Comparison of ENCODE assay signal across 8 cellular contexts in genomic region chr9:12719431-12719830, GRCh38. TPM values are rescaled to one million over a fixed set of nuclear protein-coding genes. Genes with fewer than 3 reads are reported as not detected.
DNase-seq lines count a peak whose midpoint lies in the region; ATAC-seq, FAIRE-seq and TF ChIP-seq lines count a peak whose summit lies in the region.

No MANE protein-coding gene starts in this region.

- H3K9ac ChIP-seq in GM12878 (ENCODE audit: control insufficient read depth, insufficient read depth, low read length), result no peak overlapping the region

- no peak overlapping the region for H3K4me2 ChIP-seq in GM12878 (ENCODE audit: control insufficient read depth, insufficient read depth)

- H2AFZ ChIP-seq in GM12878 (ENCODE audit: control insufficient read depth, low read depth, low read length), result no peak overlapping the region

- 0 out of 3 replicates have a peak, but pooled peaks have one; percentile 35 for ATAC-seq in GM12878
- peak in 1 of 2 donors; percentile 65 for ATAC-seq in lower lobe of right lung
- ATAC-seq in GM19455 (IDR thresholded peaks at IDR 0.05; ENCODE audit: unreplicated experiment), result no peak
- no peak for ATAC-seq in HG02970 (IDR thresholded peaks at IDR 0.05; ENCODE audit: low FRiP score, unreplicated experiment)

- DNase-seq in DMS 273 (lab: John Stamatoyannopoulos, UW; ENCODE audit: unreplicated experiment) (peak; percentile 77), NCI-H1694 (lab: John Stamatoyannopoulos, UW) (peak; percentile 35), GM12878 (ENCODE audit: low read depth, low spot score) (no peak), lower lobe of right lung (no peak), retina (no peak), T1000 (lab: John Stamatoyannopoulos, UW) (no peak)

- SMC1A ChIA-PET in GM12878 (lab: Charles Lee; ENCODE audit: uncharacterized antibody, unreplicated experiment), result interaction anchor here (0.6 to 2.1 kb wide), 5 partner anchors 10 to 1008 kb away, joined by 3 to 12 read pairs (median 4); no protein-coding TSS in a partner anchor

- H4K20me1 ChIP-seq in GM12878 (ENCODE audit: control insufficient read depth, insufficient read depth), result no peaks in the 10 kb centered on the region

- POLR2A ChIA-PET in GM12878 (lab: Charles Lee), result no interaction called here

- H3K4me3 ChIP-seq in GM12878, result no peak overlapping the region
- no peak overlapping the region for H3K4me3 ChIP-seq in lower lobe of right lung

- RAD21 ChIA-PET in GM12878 (lab: Charles Lee; ENCODE audit: unreplicated experiment), result interaction anchor here (0.7 to 2.6 kb wide), 3 partner anchors 8 to 370 kb away, joined by 3 to 12 read pairs (median 3); no protein-coding TSS in a partner anchor

- H3K4me1 ChIP-seq in GM12878 (ENCODE audit: control insufficient read depth, insufficient read depth, low read length), result no peaks in the 10 kb centered on the region
- H3K4me1 ChIP-seq in lower lobe of right lung, result no peaks in the 10 kb centered on the region

- no peak for TF ChIP-seq EP300 in GM12878 (IDR thresholded peaks at IDR 0.05; ENCODE audit: borderline replicate concordance in 1 of 2, control insufficient read depth in 1 of 2, low read depth in 2 of 2, low read length in 2 of 2)

- TF ChIP-seq CTCF in GM12878 (IDR thresholded peaks at IDR 0.05 in 2 of 3, conservative IDR thresholded peaks at IDR 0.05 in 1 of 3; ENCODE audit: control insufficient read depth in 2 of 3, extremely low read depth in 1 of 3, insufficient read depth in 1 of 3, low read depth in 3 of 3, low read length in 3 of 3) (peak in 1 of 3 experiments; percentile 45; a peak in 1 of 6 replicates), lower lobe of right lung (IDR thresholded peaks at IDR 0.05) (peak; percentile 49)

- in situ Hi-C loops in GM12878 (cut with MboI), result no loop called here

- no TSS peak for BruUV-seq in GM12878 (replicated peaks; lab: Mats Ljungman, UMichigan)

- H3K27me3 ChIP-seq in GM12878 (replicated peaks in 1 of 2; ENCODE audit: control insufficient read depth in 2 of 2, insufficient read depth in 2 of 2, low read length in 1 of 2) (no peaks in the 10 kb centered on the region), lower lobe of right lung (ENCODE audit: low read depth) (no peaks in the 10 kb centered on the region)

- H3K9me3 ChIP-seq in GM12878 (replicated peaks; ENCODE audit: control insufficient read depth, insufficient read depth, low read length) (no peaks in the 10 kb centered on the region), lower lobe of right lung (no peaks in the 10 kb centered on the region)

- intact Hi-C loops in GM12878 (cut with micrococcal nuclease; ENCODE audit: unreplicated experiment), result no loop called here
- intact Hi-C loops in lower lobe of right lung (cut with DNase I), result loop anchor here (10.0 kb wide), 1 partner anchor 375 kb away; no protein-coding TSS in a partner anchor

- no peak overlapping the region for H3K27ac ChIP-seq in GM12878 (ENCODE audit: control insufficient read depth, insufficient read depth)
- H3K27ac ChIP-seq in lower lobe of right lung, result no peak overlapping the region

- CTCF ChIA-PET in GM12878 (lab: Yijun Ruan, JAX), result interaction anchor here (0.6 to 3.2 kb wide), 14 partner anchors 9 to 371 kb away, joined by 3 to 19 read pairs (median 6); no protein-coding TSS in a partner anchor

- WGBS in GM12878 (ENCODE audit: insufficient coverage, insufficient replicate concordance, low lambda C conversion rate, missing lambda C conversion rate), result 43% methylated on average over 1 of the region's 1 CpG

- no peaks in the 10 kb centered on the region for H3K79me2 ChIP-seq in GM12878 (ENCODE audit: control insufficient read depth, insufficient read depth, low read length)

- H3K36me3 ChIP-seq in GM12878 (ENCODE audit: control insufficient read depth in 2 of 2, insufficient read depth in 2 of 2, low read length in 1 of 2) (no peaks in the 10 kb centered on the region), lower lobe of right lung (no peaks in the 10 kb centered on the region)

- no peak for TF ChIP-seq POLR2A in GM12878 (IDR thresholded peaks at IDR 0.05; ENCODE audit: low read depth, low read length)

- TF ChIP-seq RAD21 in GM12878 (IDR thresholded peaks at IDR 0.05; ENCODE audit: insufficient read depth, low read depth, low read length), result peak; percentile 49

- FAIRE-seq in GM12878 (lab: Jason Lieb, UNC), result no peak

TF ChIP-seq in GM12878, 131 proteins besides CTCF, POLR2A, EP300 and RAD21:
- TF ChIP-seq RFX5 (IDR thresholded peaks at IDR 0.05; ENCODE audit: low read depth, low read length) (no peak), SMC3 (IDR thresholded peaks at IDR 0.05; ENCODE audit: borderline replicate concordance, low read length) (peak; percentile 30; the same call in 1 of the 2 replicates)

RNA-seq across cellular contexts. Expression of gene TYRP1, which starts 26.2 kb away (rescaled TPM):
- not detected in 2 replicates for total RNA-seq in GM12878 (2013; cell fraction: nucleolus; rRNA removed)
- total RNA-seq in GM12878 (2014; rRNA removed) (not detected in 2 replicates), GM12878 (2014; rRNA removed; fragmentation: Illumina TruSeq; extraction: Trizol) (not detected in 2 replicates), GM12878 (2021) (not detected in 2 replicates), lower lobe of right lung (5.8 TPM)
- polyA plus RNA-seq in GM12878 (2011; ENCODE audit: low read depth), result not detected
- polyA plus RNA-seq in GM12878 (2011; rRNA removed) (not detected in 2 replicates), GM12878 (2014; fragmentation: Illumina TruSeq; extraction: Trizol) (0.01 TPM in 1 of 2 replicates, not detected in the other), GM12878 (2014; fragmentation: Nextera tagmentation; extraction: Ambion mirVana) (not detected), GM12878 (2014; rRNA removed) (not detected in 2 replicates), GM12878 (2016; fragmentation: Nextera tagmentation; extraction: Ambion mirVana) (not detected)
- polyA plus RNA-seq in GM12878 (2011; cell fraction: cytosol; rRNA removed), result not detected in 2 replicates
- not detected in 2 replicates for polyA plus RNA-seq in GM12878 (2011; cell fraction: nucleus; rRNA removed)
- polyA plus RNA-seq in GM12878 (2012), result not detected in 2 replicates
- not detected in 2 replicates for polyA minus RNA-seq in GM12878 (2011; rRNA and poly(A)+ RNA removed)
- polyA minus RNA-seq in GM12878 (2011; cell fraction: cytosol; rRNA and poly(A)+ RNA removed), result not detected in 2 replicates
- not detected in 2 replicates for polyA minus RNA-seq in GM12878 (2011; cell fraction: nucleus; rRNA and poly(A)+ RNA removed)

RNA-seq across cellular contexts. Expression of gene LURAP1L, which starts 55.4 kb away (rescaled TPM):
- 1.7 and 3.1 TPM in 2 replicates for total RNA-seq in GM12878 (2013; cell fraction: nucleolus; rRNA removed)
- total RNA-seq in GM12878 (2014; rRNA removed) (0.38 and 0.68 TPM in 2 replicates), GM12878 (2014; rRNA removed; fragmentation: Illumina TruSeq; extraction: Trizol) (0.92 and 0.98 TPM in 2 replicates), GM12878 (2021) (0.58 and 0.80 TPM in 2 replicates), lower lobe of right lung (29.2 TPM)
- polyA plus RNA-seq in GM12878 (2011; ENCODE audit: low read depth), result not detected
- polyA plus RNA-seq in GM12878 (2011; rRNA removed) (3.7 and 4.3 TPM in 2 replicates), GM12878 (2014; fragmentation: Illumina TruSeq; extraction: Trizol) (0.47 and 1.6 TPM in 2 replicates), GM12878 (2014; fragmentation: Nextera tagmentation; extraction: Ambion mirVana) (under 1 TPM; 0.19 to 0.20 TPM), GM12878 (2014; rRNA removed) (0.79 and 0.93 TPM in 2 replicates), GM12878 (2016; fragmentation: Nextera tagmentation; extraction: Ambion mirVana) (under 1 TPM; 0.20 to 0.71 TPM)
- polyA plus RNA-seq in GM12878 (2011; cell fraction: cytosol; rRNA removed), result 2.2 TPM in 2 replicates
- 2.8 and 3.5 TPM in 2 replicates for polyA plus RNA-seq in GM12878 (2011; cell fraction: nucleus; rRNA removed)
- polyA plus RNA-seq in GM12878 (2012), result not detected in 2 replicates
- polyA minus RNA-seq in GM12878 (2011; rRNA and poly(A)+ RNA removed), result 3.5 and 4.3 TPM in 2 replicates
- 1.7 and 2.5 TPM in 2 replicates for polyA minus RNA-seq in GM12878 (2011; cell fraction: cytosol; rRNA and poly(A)+ RNA removed)
- polyA minus RNA-seq in GM12878 (2011; cell fraction: nucleus; rRNA and poly(A)+ RNA removed), result 3.0 and 4.7 TPM in 2 replicates

Comparison
In these comparisons a context has a peak if more than half of its experiments do, and no peak if none do; other contexts are left out.
1. DNase-seq: peak in DMS 273 (single experiment) and NCI-H1694 (single experiment); none in GM12878 (single experiment), lower lobe of right lung (single experiment), retina (single experiment) and T1000 (single experiment).